Comparison of ENCODE assay signal across 1 cellular context in the genomic region with DNA sequence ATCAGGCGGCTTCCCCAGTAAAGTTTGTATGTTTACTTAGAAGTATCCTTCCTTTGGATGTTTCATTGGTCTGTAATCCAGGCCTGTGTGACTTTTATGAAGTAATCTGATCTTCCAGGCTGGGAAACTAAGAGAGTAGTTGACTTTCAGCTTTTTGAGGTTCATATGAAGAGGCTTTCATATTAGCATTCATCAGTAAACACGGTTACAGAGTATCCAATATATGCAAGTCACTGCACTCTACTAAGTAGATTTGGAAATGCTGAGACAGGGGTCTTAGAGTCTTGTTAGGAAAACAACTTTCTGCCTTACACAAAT.
TF ChIP-seq lines count a peak whose summit lies in the region.

No MANE protein-coding gene starts in this region.

TF ChIP-seq in HepG2, 621 proteins besides CTCF, POLR2A, EP300 and RAD21:
- TF ChIP-seq RNF2 (conservative IDR thresholded peaks at IDR 0.05; ENCODE audit: low read depth): no peak
- no peak for TF ChIP-seq SMC3 (IDR thresholded peaks at IDR 0.05; ENCODE audit: low read length)
- TF ChIP-seq ZNF367 (CRISPR knock-in tag; IDR thresholded peaks at IDR 0.05; ENCODE audit: borderline replicate concordance): no peak
- TF ChIP-seq USF2 (IDR thresholded peaks at IDR 0.05; ENCODE audit: low read depth, low read length): no peak
- TF ChIP-seq USF2 (CRISPR knock-in tag; IDR thresholded peaks at IDR 0.05; ENCODE audit: borderline replicate concordance): no peak
- no peak for TF ChIP-seq REL (CRISPR knock-in tag; conservative IDR thresholded peaks at IDR 0.05)
- TF ChIP-seq THAP11 (CRISPR knock-in tag; IDR thresholded peaks at IDR 0.05): no peak
- no peak for TF ChIP-seq SIX1 (CRISPR knock-in tag; IDR thresholded peaks at IDR 0.05; ENCODE audit: borderline replicate concordance)
- no peak for TF ChIP-seq HDAC2 (CRISPR knock-in tag; IDR thresholded peaks at IDR 0.05)
- no peak for TF ChIP-seq HMG20B (CRISPR knock-in tag; conservative IDR thresholded peaks at IDR 0.05)
- peak; percentile 72 for TF ChIP-seq NFE2L2 (IDR thresholded peaks at IDR 0.05; ENCODE audit: low read length)
- TF ChIP-seq TARDBP (CRISPR knock-in tag; IDR thresholded peaks at IDR 0.05): no peak
- TF ChIP-seq SIN3A (IDR thresholded peaks at IDR 0.05; ENCODE audit: borderline replicate concordance, low read depth, low read length): no peak
- no peak for TF ChIP-seq KDM6A (CRISPR knock-in tag; IDR thresholded peaks at IDR 0.05; ENCODE audit: low read depth)
- no peak for TF ChIP-seq NFKB2 (CRISPR knock-in tag; IDR thresholded peaks at IDR 0.05; ENCODE audit: borderline replicate concordance)
- TF ChIP-seq ASH2L (IDR thresholded peaks at IDR 0.05; ENCODE audit: insufficient read length, low read depth, low read length): peak; percentile 38
TF ChIP-seq in HepG2: peak in this region for 2.
